ENCODE assay signal across 16 cellular contexts in genomic region chr16:48539485-48540221, GRCh38.
A peak's percentile ranks its signal among the peaks of the same experiment; 100 is the strongest.
DNase-seq lines count a peak whose midpoint lies in the region; TF ChIP-seq lines count a peak whose summit lies in the region.
"Had no signal": no experiment of that assay in that cellular context is flagged by ENCODE, and none has a peak within 500 bp of the region (broad histone marks: within the 10 kb centered on the region; RNA-seq: fewer than 3 reads in every experiment).

No MANE protein-coding gene starts in this region.

- no peak overlapping the region for H3K14ac ChIP-seq in H9 (ENCODE audit: insufficient read depth, low read length)

- CTCF ChIA-PET in CD4-positive, alpha-beta memory T cell (lab: Charles Lee; ENCODE audit: partially characterized antibody), result interaction anchor here (1.0 to 11.1 kb wide), 3 partner anchors 83 to 91 kb away, joined by 4 to 98 read pairs (median 6); no protein-coding TSS in a partner anchor

- peak overlapping the region in 5 of 7 donors; percentile 25 to 77 (median 68) for H3K27ac Mint-ChIP-seq in CD4-positive, alpha-beta memory T cell
- H3K27ac Mint-ChIP-seq in H9 (peak overlapping the region; percentile 95 to 96 (median 95); a peak in 5 of 7 replicates), endothelial cell (ENCODE audit: unreplicated experiment) (peak overlapping the region; percentile 45), progenitor cell of endocrine pancreas (peak overlapping the region; percentile 35)

- DNase-seq in CD4-positive, alpha-beta memory T cell, result no peak
- DNase-seq in H9, result no peak
- no peak for DNase-seq in endothelial cell (ENCODE audit: low spot score)
- no peak for DNase-seq in progenitor cell of endocrine pancreas (ENCODE audit: low spot score, unreplicated experiment)
- no peak for DNase-seq in iPS-NIHi11 (ENCODE audit: low spot score)
- no peak for DNase-seq in COR-L47 (lab: John Stamatoyannopoulos, UW)
- DNase-seq in activated CD4-positive, alpha-beta T cell treated with anti-CD3 and anti-CD28 coated beads, Interleukin-2, amount 50 U/mL, for 48 hours, result no peak
- DNase-seq: activated effector memory CD4-positive, alpha-beta T cell treated with anti-CD3 and anti-CD28 coated beads, Interleukin-2, amount 50 U/mL, for 16 hours; DMS79 treated with DMSO at 0.1 percent for 48 hours; NCI-H2107; NCI-H774 had no signal

- H3T11ph ChIP-seq in H9 (ENCODE audit: low read length), result no peak overlapping the region

- no peak overlapping the region for H4K8ac ChIP-seq in H9 (replicated peaks; ENCODE audit: insufficient read length, low read depth, low read length)

- H3K23me2 ChIP-seq in H9 (ENCODE audit: insufficient read length, low read depth, low read length, poor library complexity, severe bottlenecking), result no peaks in the 10 kb centered on the region

- no peak overlapping the region for H2BK12ac ChIP-seq in H9 (ENCODE audit: insufficient read length, low read depth, low read length)

- no peak overlapping the region for H3K4me3 ChIP-seq in CD4-positive, alpha-beta memory T cell (ENCODE audit: low read length in 2 of 2)
- H3K4me3 ChIP-seq: BLaER1, tibial nerve had no signal

- peaks cover 38% of the 10 kb centered on the region for H3K36me3 ChIP-seq in CD4-positive, alpha-beta memory T cell (ENCODE audit: insufficient read depth, low read length)

- no peaks in the 10 kb centered on the region for H3K27me3 ChIP-seq in CD4-positive, alpha-beta memory T cell (ENCODE audit: insufficient read depth, low read length)
- no peaks in the 10 kb centered on the region for H3K27me3 ChIP-seq in H9 (ENCODE audit: insufficient read depth, low read length)
- H3K27me3 ChIP-seq: BLaER1, tibial nerve had no signal

- no peak overlapping the region for H3K4me2 ChIP-seq in H9 (ENCODE audit: insufficient read depth, insufficient read length, low read length)
- H3K4me2 ChIP-seq: BLaER1, SK-N-SH had no signal

- peaks cover 5 to 29% (median 9%) of the 10 kb centered on the region in 4 donors for H3K4me1 Mint-ChIP-seq in CD4-positive, alpha-beta memory T cell
- H3K4me1 Mint-ChIP-seq in H9 (peaks cover 9 to 21% of the 10 kb centered on the region in 2 experiments), endothelial cell (ENCODE audit: unreplicated experiment) (peaks cover 24% of the 10 kb centered on the region), progenitor cell of endocrine pancreas (ENCODE audit: low read depth) (no peaks in the 10 kb centered on the region)

- TF ChIP-seq CTCF in H9 (conservative IDR thresholded peaks at IDR 0.05), result no peak
- no peak for TF ChIP-seq CTCF in endothelial cell (IDR thresholded peaks at IDR 0.05; ENCODE audit: unreplicated experiment)
- no peak for TF ChIP-seq CTCF in progenitor cell of endocrine pancreas (IDR thresholded peaks at IDR 0.05; ENCODE audit: unreplicated experiment)

- no peak overlapping the region for H3K4me3 Mint-ChIP-seq in CD4-positive, alpha-beta memory T cell
- H3K4me3 Mint-ChIP-seq in H9, result no peak overlapping the region
- no peak overlapping the region for H3K4me3 Mint-ChIP-seq in endothelial cell (ENCODE audit: unreplicated experiment)
- no peak overlapping the region for H3K4me3 Mint-ChIP-seq in progenitor cell of endocrine pancreas (ENCODE audit: low read depth)

- peaks cover 9% of the 10 kb centered on the region for H3K4me1 ChIP-seq in CD4-positive, alpha-beta memory T cell (ENCODE audit: insufficient read depth, low read length)
- no peaks in the 10 kb centered on the region for H3K4me1 ChIP-seq in H9 (ENCODE audit: insufficient read depth, low read length)

- H3K18ac ChIP-seq in H9 (ENCODE audit: insufficient read length, low read depth, low read length), result no peak overlapping the region

- no peaks in the 10 kb centered on the region for H3K79me2 ChIP-seq in H9 (ENCODE audit: insufficient read depth, low read length)

- no peak overlapping the region for H2AK5ac ChIP-seq in H9 (ENCODE audit: insufficient read length, low read length)

- no peaks in the 10 kb centered on the region for H4K20me1 ChIP-seq in H9 (ENCODE audit: control insufficient read depth, insufficient read depth, insufficient read length)

- no peak overlapping the region for H2AFZ ChIP-seq in H9 (ENCODE audit: low read length)

- no peak overlapping the region for H3K23ac ChIP-seq in H9 (ENCODE audit: insufficient read length, low read depth, low read length)

- WGBS in H9 (ENCODE audit: extremely low coverage, insufficient read length, low lambda C conversion rate), result no CpG with 5 or more reads among the region's 21 CpGs

- peak overlapping the region; percentile 43 for H2BK5ac ChIP-seq in H9 (ENCODE audit: insufficient read length, low read length)

- no peak overlapping the region for H3K9ac ChIP-seq in H9 (ENCODE audit: extremely low read depth, insufficient read length, low read length)
- H3K9ac ChIP-seq: BLaER1, SK-N-SH had no signal

- no peak overlapping the region for H4K5ac ChIP-seq in H9 (ENCODE audit: insufficient read length, low read depth, low read length)

- H3K9me3 ChIP-seq in CD4-positive, alpha-beta memory T cell (ENCODE audit: control insufficient read depth in 1 of 2, low read length in 2 of 2), result no peaks in the 10 kb centered on the region
- H3K9me3 ChIP-seq in H9 (ENCODE audit: control insufficient read depth, low read depth, low read length), result no peaks in the 10 kb centered on the region
- H3K9me3 ChIP-seq: BLaER1, neutrophil, SK-N-SH, tibial nerve had no signal

- H2BK20ac ChIP-seq in H9 (ENCODE audit: low read depth, low read length, poor library complexity, severe bottlenecking), result no peak overlapping the region

- no peak overlapping the region for H4K91ac ChIP-seq in H9 (ENCODE audit: insufficient read length, low read depth, low read length)

- H3K27ac ChIP-seq in CD4-positive, alpha-beta memory T cell (ENCODE audit: low read depth, low read length), result no peak overlapping the region
- no peak overlapping the region for H3K27ac ChIP-seq in H9 (ENCODE audit: insufficient read length, low read depth, low read length)
- H3K27ac ChIP-seq: BLaER1, neutrophil had no signal

- H2BK15ac ChIP-seq in H9 (ENCODE audit: low read depth, low read length), result no peak overlapping the region

- peaks cover 23 to 57% of the 10 kb centered on the region in 2 donors for H3K36me3 Mint-ChIP-seq in CD4-positive, alpha-beta memory T cell
- H3K36me3 Mint-ChIP-seq in H9 (ENCODE audit: insufficient read depth in 1 of 3, low read depth in 3 of 3) (peaks cover 13 to 43% (median 32%) of the 10 kb centered on the region in 3 experiments; a peak in 6 of 7 replicates), endothelial cell (ENCODE audit: low read depth, unreplicated experiment) (peaks cover 31% of the 10 kb centered on the region), progenitor cell of endocrine pancreas (ENCODE audit: insufficient read depth) (peaks cover 9% of the 10 kb centered on the region)

- POLR2A ChIA-PET in CD4-positive, alpha-beta memory T cell (lab: Charles Lee; ENCODE audit: partially characterized antibody), result no interaction called here

- H3K9me3 Mint-ChIP-seq in CD4-positive, alpha-beta memory T cell, result no peaks in the 10 kb centered on the region
- H3K9me3 Mint-ChIP-seq in H9 (no peaks in the 10 kb centered on the region; a peak in 1 of 5 replicates), endothelial cell (ENCODE audit: unreplicated experiment) (no peaks in the 10 kb centered on the region), progenitor cell of endocrine pancreas (ENCODE audit: low read depth) (no peaks in the 10 kb centered on the region)
- H3K9me3 Mint-ChIP-seq: IgD-negative memory B cell had no signal

- no peak overlapping the region for H3K4ac ChIP-seq in H9 (ENCODE audit: low read depth, low read length)

- H3K79me1 ChIP-seq in H9 (ENCODE audit: insufficient read depth, low read depth, low read length, poor library complexity, severe bottlenecking), result no peaks in the 10 kb centered on the region

- H3K27me3 Mint-ChIP-seq in CD4-positive, alpha-beta memory T cell, result no peaks in the 10 kb centered on the region
- H3K27me3 Mint-ChIP-seq in H9 (ENCODE audit: low read depth) (no peaks in the 10 kb centered on the region), endothelial cell (ENCODE audit: unreplicated experiment) (peaks cover 12% of the 10 kb centered on the region), progenitor cell of endocrine pancreas (no peaks in the 10 kb centered on the region)
- H3K27me3 Mint-ChIP-seq: IgD-negative memory B cell had no signal

- no peak overlapping the region for H3K56ac ChIP-seq in H9 (ENCODE audit: insufficient read length, low read depth, low read length)

- no peak overlapping the region for H2BK120ac ChIP-seq in H9 (ENCODE audit: low read depth, low read length, poor library complexity, severe bottlenecking)

- intact Hi-C loops in CD4-positive, alpha-beta memory T cell (cut with micrococcal nuclease), result loop anchor here (1.0 kb wide), 1 partner anchor 84 kb away; no protein-coding TSS in a partner anchor

Comparison
In these comparisons a context has a peak if more than half of its experiments do, and no peak if none do; other contexts are left out.
1. H3K27ac Mint-ChIP-seq: peak in every context shown above with its lines; median percentile 95 in H9; 68 in CD4-positive, alpha-beta memory T cell; 45 in endothelial cell; 35 in progenitor cell of endocrine pancreas.